8 cellular contexts compared by ENCODE assay signal in genomic region chr2:25251032-25251460, GRCh38.
DNase-seq lines count a peak whose midpoint lies in the region; ATAC-seq and TF ChIP-seq lines count a peak whose summit lies in the region.

No MANE protein-coding gene starts in this region.

- H3K9ac ChIP-seq in stomach smooth muscle (ENCODE audit: low read length in 2 of 2) = peak overlapping the region in 1 of 2 donors; percentile 1

- ATAC-seq in foreskin keratinocyte = no peak

- no peak overlapping the region for H3K27ac ChIP-seq in stomach smooth muscle (ENCODE audit: low read length)
- no peak overlapping the region for H3K27ac ChIP-seq in foreskin keratinocyte

- no peaks in the 10 kb centered on the region for H3K27me3 Mint-ChIP-seq in activated T-helper 2 cell treated with anti-CD3 and anti-CD28 coated beads, Interferon-gamma antibody, Interleukin-2, Interleukin-4, amounts not matched to agents 10 μg/mL and 5 μg/mL and 100 μg/mL, durations not matched to agents 14 hours and 24 hours and 36 hours (ENCODE audit: low read depth)

- no peak for TF ChIP-seq CTCF in foreskin keratinocyte (conservative IDR thresholded peaks at IDR 0.05)

- peak overlapping the region; percentile 78 for H3K27ac Mint-ChIP-seq in activated T-helper 2 cell treated with anti-CD3 and anti-CD28 coated beads, Interferon-gamma antibody, Interleukin-2, Interleukin-4, amounts not matched to agents 10 μg/mL and 5 μg/mL and 100 μg/mL, durations not matched to agents 14 hours and 24 hours and 36 hours

- peak overlapping the region; percentile 51 to 65 for H3K4me3 ChIP-seq in stomach smooth muscle (ENCODE audit: low read length in 2 of 2)

- no peaks in the 10 kb centered on the region for H3K9me3 ChIP-seq in stomach smooth muscle (ENCODE audit: control insufficient read depth in 2 of 2, low read length in 2 of 2)

- no peaks in the 10 kb centered on the region for H3K27me3 ChIP-seq in stomach smooth muscle (ENCODE audit: control insufficient read depth in 1 of 2, insufficient read depth in 2 of 2, low read length in 2 of 2)
- no peaks in the 10 kb centered on the region for H3K27me3 ChIP-seq in foreskin keratinocyte

- peak overlapping the region; percentile 74 for H3K4me3 Mint-ChIP-seq in activated T-helper 2 cell treated with anti-CD3 and anti-CD28 coated beads, Interferon-gamma antibody, Interleukin-2, Interleukin-4, amounts not matched to agents 10 μg/mL and 5 μg/mL and 100 μg/mL, durations not matched to agents 14 hours and 24 hours and 36 hours (ENCODE audit: low read depth)

- peak; percentile 20 to 31 for DNase-seq in stimulated activated CD4-positive, alpha-beta T cell treated with anti-CD3 and anti-CD28 coated beads, Interleukin-1b, Interleukin-23, amount 100 ng/mL, for 4 hours (ENCODE audit: low read depth in 2 of 2)
- DNase-seq in stimulated activated CD4-positive, alpha-beta T cell treated with anti-CD3 and anti-CD28 coated beads, Interleukin-2, amount 100 ng/mL, for 48 hours = no peak
- no peak for DNase-seq in activated T-helper 2 cell treated with anti-CD3 and anti-CD28 coated beads, Interferon-gamma antibody, Interleukin-2, Interleukin-4, amounts not matched to agents 10 μg/mL and 5 μg/mL and 100 μg/mL, durations not matched to agents 14 hours and 24 hours and 36 hours (ENCODE audit: low spot score)
- DNase-seq in iPS-NIHi7 (ENCODE audit: extremely low spot score) = peak; percentile 47
- DNase-seq in GM03348 (ENCODE audit: low spot score) = no peak
- no peak for DNase-seq in NCI-H748 (lab: John Stamatoyannopoulos, UW; ENCODE audit: unreplicated experiment)
- no peak for DNase-seq in foreskin keratinocyte

- H3K4me1 Mint-ChIP-seq in activated T-helper 2 cell treated with anti-CD3 and anti-CD28 coated beads, Interferon-gamma antibody, Interleukin-2, Interleukin-4, amounts not matched to agents 10 μg/mL and 5 μg/mL and 100 μg/mL, durations not matched to agents 14 hours and 24 hours and 36 hours (ENCODE audit: low read depth) = peaks cover 19% of the 10 kb centered on the region

- H3K4me1 ChIP-seq in stomach smooth muscle (ENCODE audit: control insufficient read depth, insufficient read depth, low read length) (peaks cover 23% of the 10 kb centered on the region), foreskin keratinocyte (no peaks in the 10 kb centered on the region)

- H3K36me3 ChIP-seq in stomach smooth muscle (ENCODE audit: control insufficient read depth in 2 of 2, insufficient read depth in 2 of 2, low read length in 2 of 2) = peaks cover 23 to 43% of the 10 kb centered on the region in 2 donors

- no peaks in the 10 kb centered on the region for H3K9me3 Mint-ChIP-seq in activated T-helper 2 cell treated with anti-CD3 and anti-CD28 coated beads, Interferon-gamma antibody, Interleukin-2, Interleukin-4, amounts not matched to agents 10 μg/mL and 5 μg/mL and 100 μg/mL, durations not matched to agents 14 hours and 24 hours and 36 hours

- peaks cover 78% of the 10 kb centered on the region for H3K36me3 Mint-ChIP-seq in activated T-helper 2 cell treated with anti-CD3 and anti-CD28 coated beads, Interferon-gamma antibody, Interleukin-2, Interleukin-4, amounts not matched to agents 10 μg/mL and 5 μg/mL and 100 μg/mL, durations not matched to agents 14 hours and 24 hours and 36 hours (ENCODE audit: low read depth)

- intact Hi-C loops in activated T-helper 2 cell treated with anti-CD3 and anti-CD28 coated beads, Interferon-gamma antibody, Interleukin-2, Interleukin-4, amounts not matched to agents 10 μg/mL and 5 μg/mL and 100 μg/mL, durations not matched to agents 14 hours and 24 hours and 36 hours (cut with micrococcal nuclease) = no loop called here

Comparison
In these comparisons a context has a peak if more than half of its experiments do, and no peak if none do; other contexts are left out.
1. DNase-seq: peak in stimulated activated CD4-positive, alpha-beta T cell treated with anti-CD3 and anti-CD28 coated beads, Interleukin-1b, Interleukin-23, amount 100 ng/mL, for 4 hours (2 of 2) and iPS-NIHi7 (single experiment); none in stimulated activated CD4-positive, alpha-beta T cell treated with anti-CD3 and anti-CD28 coated beads, Interleukin-2, amount 100 ng/mL, for 48 hours (0 of 2), activated T-helper 2 cell treated with anti-CD3 and anti-CD28 coated beads, Interferon-gamma antibody, Interleukin-2, Interleukin-4, amounts not matched to agents 10 μg/mL and 5 μg/mL and 100 μg/mL, durations not matched to agents 14 hours and 24 hours and 36 hours (single experiment), GM03348 (single experiment), NCI-H748 (single experiment) and foreskin keratinocyte (0 of 2).